In the genomic region with DNA sequence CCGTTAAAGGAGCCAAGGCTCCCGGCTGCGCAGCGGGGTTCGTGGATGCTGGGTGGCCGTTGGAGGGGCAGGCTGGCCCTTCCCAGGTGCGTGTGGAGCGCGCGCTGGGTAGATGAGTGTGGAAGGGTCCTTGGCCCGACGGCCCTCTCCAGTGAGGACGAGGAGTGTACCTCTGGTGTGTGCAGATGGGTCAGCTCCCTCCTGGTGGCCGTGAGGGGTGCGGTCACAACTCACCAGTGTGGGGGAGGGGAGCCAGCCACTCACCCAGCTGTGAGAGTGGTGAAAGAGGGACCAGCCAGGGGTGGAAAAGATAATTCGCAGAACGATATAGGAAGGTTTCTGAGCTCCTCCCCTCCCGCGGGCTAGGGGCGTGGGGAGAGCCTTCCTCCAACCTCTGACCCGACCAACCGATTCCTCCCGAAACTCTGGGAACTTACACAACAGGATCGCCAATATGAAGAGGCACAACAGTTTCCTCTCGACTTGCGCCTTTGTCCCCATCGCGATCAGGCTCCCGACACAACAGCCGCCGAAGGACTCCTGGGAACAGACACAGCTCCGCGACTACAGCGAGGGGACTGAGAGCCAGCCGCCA, we compare ENCODE assay signal across 8 cellular contexts. TPM values are rescaled to one million over a fixed set of nuclear protein-coding genes. Genes with fewer than 3 reads are reported as not detected.
A peak's percentile ranks its signal among the peaks of the same experiment; 100 is the strongest.
DNase-seq lines count a peak whose midpoint lies in the region; ATAC-seq, FAIRE-seq and TF ChIP-seq lines count a peak whose summit lies in the region.

A gene (minus strand): TSS at position 580 of the 595 bp plus-strand sequence. CDS start 79 bp downstream, at position 501.

- H3K9me2 ChIP-seq in HCT116 (ENCODE audit: insufficient read depth) = no peaks in the 10 kb centered on the region

- peak within 1 kb of the TSS; percentile 95 for H3K4me3 Mint-ChIP-seq in activated B cell treated with CpG ODN at 0.5 μM for 24 hours
- peak within 1 kb of the TSS; percentile 95 for H3K4me3 Mint-ChIP-seq in natural killer cell

- TF ChIP-seq CTCF in HCT116 (IDR thresholded peaks at IDR 0.05 in 2 of 3, conservative IDR thresholded peaks at IDR 0.05 in 1 of 3; ENCODE audit: borderline replicate concordance in 1 of 3, insufficient read depth in 1 of 3, low read depth in 2 of 3, low read length in 2 of 3) (peak in 2 of 3 experiments; percentile 23 to 34; a peak in 4 of 6 replicates), activated B cell treated with CpG ODN at 0.5 μM for 24 hours (IDR thresholded peaks at IDR 0.05) (no peak), fibroblast of mammary gland (conservative IDR thresholded peaks at IDR 0.05; ENCODE audit: control insufficient read depth, insufficient read depth, low read depth, low read length) (no peak), natural killer cell (IDR thresholded peaks at IDR 0.05) (no peak)

- H3K36me3 Mint-ChIP-seq in activated B cell treated with CpG ODN at 0.5 μM for 24 hours (ENCODE audit: low read depth) (no peaks in the 10 kb centered on the region), natural killer cell (no peaks in the 10 kb centered on the region)

- intact Hi-C loops in HCT116 (cut with micrococcal nuclease) = loop anchor here (1.0 to 5.0 kb wide), 3 partner anchors 77 to 132 kb away; a partner anchor contains a TSS
- intact Hi-C loops in activated B cell treated with CpG ODN at 0.5 μM for 24 hours (cut with micrococcal nuclease) = loop anchor here (1.0 to 2.0 kb wide), 5 partner anchors 7 to 48 kb away; a partner anchor contains a TSS
- intact Hi-C loops in natural killer cell (cut with micrococcal nuclease) = loop anchor here (1.0 to 2.0 kb wide), 2 partner anchors 24 to 50 kb away; a partner anchor contains a TSS

- ATAC-seq in HCT116 (peak; percentile 53), activated B cell treated with CpG ODN at 0.5 μM for 24 hours (ENCODE audit: low read depth) (peak; percentile 56), natural killer cell (peak; percentile 46 to 61 (median 48))

- H3K27ac Mint-ChIP-seq in activated B cell treated with CpG ODN at 0.5 μM for 24 hours = peak within 1 kb of the TSS; percentile 91
- peak within 1 kb of the TSS; percentile 89 to 90 for H3K27ac Mint-ChIP-seq in natural killer cell

- H3K4me3 ChIP-seq in HCT116 (replicated peaks in 1 of 2; ENCODE audit: low read depth in 1 of 2, low read length in 2 of 2) (peak within 1 kb of the TSS; percentile 96 to 97), fibroblast of mammary gland (ENCODE audit: control insufficient read depth, low read depth, low read length) (peak within 1 kb of the TSS; percentile 31)

- RAD21 ChIA-PET in HCT116 (lab: Charles Lee; ENCODE audit: low non-redundant PET in 1 of 2, low total read pairs in 2 of 2, uncharacterized antibody in 2 of 2, unreplicated experiment in 2 of 2) = interaction anchor here (0.9 to 1.2 kb wide), 2 partner anchors 23 to 25 kb away, joined by 4 to 5 read pairs; a partner anchor contains a TSS

- POLR2A ChIA-PET in HCT116 (lab: Charles Lee) = interaction anchor here (0.6 to 3.0 kb wide), 19 partner anchors 8 to 163 kb away, joined by 3 to 24 read pairs (median 5); a partner anchor contains a TSS
- POLR2A ChIA-PET in activated B cell treated with CpG ODN at 0.5 μM for 24 hours (lab: Charles Lee) = interaction anchor here (0.5 to 2.7 kb wide), 18 partner anchors 9 to 681 kb away, joined by 3 to 63 read pairs (median 4); a partner anchor contains a TSS

- H3K9me3 Mint-ChIP-seq in activated B cell treated with CpG ODN at 0.5 μM for 24 hours (no peaks in the 10 kb centered on the region), natural killer cell (no peaks in the 10 kb centered on the region)

- CTCF ChIA-PET in HCT116 (lab: Charles Lee) = interaction anchor here (1.0 to 3.0 kb wide), 9 partner anchors 12 to 345 kb away, joined by 3 to 19 read pairs (median 5); a partner anchor contains a TSS
- CTCF ChIA-PET in activated B cell treated with CpG ODN at 0.5 μM for 24 hours (lab: Charles Lee) = interaction anchor here (0.8 to 2.9 kb wide), 5 partner anchors 19 to 97 kb away, joined by 3 to 17 read pairs (median 9); a partner anchor contains a TSS

- H4K20me1 ChIP-seq in HCT116 (ENCODE audit: insufficient read depth) = 0 out of 2 replicates have a peak, but pooled peaks cover 5% of the 10 kb centered on the region

- no peak for TF ChIP-seq RAD21 in HCT116 (IDR thresholded peaks at IDR 0.05; ENCODE audit: low read depth)

- no peak within 1 kb of the TSS for H2AFZ ChIP-seq in HCT116 (ENCODE audit: low read depth, low read length, poor library complexity, severe bottlenecking)

- H3K4me2 ChIP-seq in HCT116 (ENCODE audit: low read length) = peak within 1 kb of the TSS; percentile 95

- peaks cover 0 to 2% of the 10 kb centered on the region in 2 experiments; a peak in 1 of 4 replicates for H3K36me3 ChIP-seq in HCT116 (ENCODE audit: control insufficient read depth in 1 of 2, insufficient read depth in 2 of 2, low read length in 2 of 2)

- H3K9ac ChIP-seq in HCT116 (ENCODE audit: low read length) = peak within 1 kb of the TSS; percentile 98

- TF ChIP-seq POLR2A in HCT116 (IDR thresholded peaks at IDR 0.05; ENCODE audit: borderline replicate concordance, extremely low read depth, insufficient read depth, insufficient read length) = no peak
- no peak for TF ChIP-seq POLR2A in H54 (IDR thresholded peaks at IDR 0.05; ENCODE audit: low read depth, low read length)

- no peak for FAIRE-seq in H54 (lab: Jason Lieb, UNC)

- H3K27me3 ChIP-seq in HCT116 (ENCODE audit: insufficient read depth, low read length) = no peaks in the 10 kb centered on the region

- peaks cover 18 to 45% of the 10 kb centered on the region in 2 experiments for H3K4me1 ChIP-seq in HCT116 (ENCODE audit: control insufficient read depth in 1 of 2, insufficient read depth in 2 of 2, low read length in 2 of 2)

- peak within 1 kb of the TSS; percentile 68 for H3K27ac ChIP-seq in HCT116 (ENCODE audit: low read depth, low read length)

- TSS peak; percentile 75 for BruUV-seq in HCT116 (replicated peaks; lab: Mats Ljungman, UMichigan)

- H3K9me3 ChIP-seq in HCT116 (ENCODE audit: control insufficient read depth in 1 of 2, insufficient read depth in 1 of 2, low read depth in 1 of 2, low read length in 2 of 2) = no peaks in the 10 kb centered on the region

- H3K4me1 Mint-ChIP-seq in activated B cell treated with CpG ODN at 0.5 μM for 24 hours (peaks cover 27% of the 10 kb centered on the region), natural killer cell (peaks cover 28 to 39% of the 10 kb centered on the region in 2 donors)

- DNase-seq in stimulated activated CD4-positive, alpha-beta T cell treated with anti-CD3 and anti-CD28 coated beads, Interleukin-12 subunit alpha, Interleukin-12 subunit beta, amount 100 ng/mL, for 4 hours = peak; percentile 17
- DNase-seq in stimulated activated CD4-positive, alpha-beta T cell treated with anti-CD3 and anti-CD28 coated beads, Interleukin-4, amount 100 ng/mL, for 24 hours = no peak
- DNase-seq in HCT116 (ENCODE audit: low read depth, low spot score) (no peak), M059J (ENCODE audit: low read depth) (peak; percentile 52), activated B cell treated with CpG ODN at 0.5 μM for 24 hours (no peak), fibroblast of mammary gland (ENCODE audit: low read depth) (no peak), natural killer cell (no peak), H54 (ENCODE audit: insufficient read length, low spot score) (no peak)

- H3K27me3 Mint-ChIP-seq in activated B cell treated with CpG ODN at 0.5 μM for 24 hours (no peaks in the 10 kb centered on the region), natural killer cell (ENCODE audit: low read depth in 2 of 2) (no peaks in the 10 kb centered on the region)

- peaks cover 48% of the 10 kb centered on the region for H3K79me2 ChIP-seq in HCT116 (ENCODE audit: insufficient read depth, low read length)

TF ChIP-seq in HCT116, 20 proteins besides CTCF, POLR2A, EP300 and RAD21:
- no peak for TF ChIP-seq CEBPB (IDR thresholded peaks at IDR 0.05; ENCODE audit: low read depth)
- TF ChIP-seq POLR2AphosphoS5 (IDR thresholded peaks at IDR 0.05; ENCODE audit: low read depth, low read length) = peak; percentile 81; the same call in 1 of the 2 replicates

RNA-seq across cellular contexts. Expression of the gene that starts here (rescaled TPM):
- total RNA-seq in HCT116 (2021; ENCODE audit: unreplicated experiment) = 86.7 TPM
- 127 and 147 TPM in 2 replicates for polyA plus RNA-seq in HCT116 (2012)
- total RNA-seq in M059J (2014; rRNA removed; shearing (Covaris generic)) = 46.8 and 90.8 TPM in 2 replicates
- 11.1 and 11.6 TPM in 2 replicates for total RNA-seq in activated B cell treated with CpG ODN at 0.5 μM for 24 hours
- total RNA-seq in natural killer cell = 10 to 100 TPM; 27.8 to 34.6 (median 30.2) TPM

Comparison
In these comparisons a context has a peak if more than half of its experiments do, and no peak if none do; other contexts are left out.
1. DNase-seq: peak in stimulated activated CD4-positive, alpha-beta T cell treated with anti-CD3 and anti-CD28 coated beads, Interleukin-12 subunit alpha, Interleukin-12 subunit beta, amount 100 ng/mL, for 4 hours (single experiment) and M059J (single experiment); none in stimulated activated CD4-positive, alpha-beta T cell treated with anti-CD3 and anti-CD28 coated beads, Interleukin-4, amount 100 ng/mL, for 24 hours (single experiment), HCT116 (single experiment), activated B cell treated with CpG ODN at 0.5 μM for 24 hours (single experiment), fibroblast of mammary gland (single experiment), natural killer cell (single experiment) and H54 (single experiment).
2. CTCF ChIP-seq: peak in HCT116 (2 of 3); none in activated B cell treated with CpG ODN at 0.5 μM for 24 hours (single experiment), fibroblast of mammary gland (single experiment) and natural killer cell (single experiment).
3. Peak in every context shown above with its lines, with median percentiles within 50 percentile points of each other: ATAC-seq.